25 cellular contexts compared by ENCODE assay signal in the genomic region with DNA sequence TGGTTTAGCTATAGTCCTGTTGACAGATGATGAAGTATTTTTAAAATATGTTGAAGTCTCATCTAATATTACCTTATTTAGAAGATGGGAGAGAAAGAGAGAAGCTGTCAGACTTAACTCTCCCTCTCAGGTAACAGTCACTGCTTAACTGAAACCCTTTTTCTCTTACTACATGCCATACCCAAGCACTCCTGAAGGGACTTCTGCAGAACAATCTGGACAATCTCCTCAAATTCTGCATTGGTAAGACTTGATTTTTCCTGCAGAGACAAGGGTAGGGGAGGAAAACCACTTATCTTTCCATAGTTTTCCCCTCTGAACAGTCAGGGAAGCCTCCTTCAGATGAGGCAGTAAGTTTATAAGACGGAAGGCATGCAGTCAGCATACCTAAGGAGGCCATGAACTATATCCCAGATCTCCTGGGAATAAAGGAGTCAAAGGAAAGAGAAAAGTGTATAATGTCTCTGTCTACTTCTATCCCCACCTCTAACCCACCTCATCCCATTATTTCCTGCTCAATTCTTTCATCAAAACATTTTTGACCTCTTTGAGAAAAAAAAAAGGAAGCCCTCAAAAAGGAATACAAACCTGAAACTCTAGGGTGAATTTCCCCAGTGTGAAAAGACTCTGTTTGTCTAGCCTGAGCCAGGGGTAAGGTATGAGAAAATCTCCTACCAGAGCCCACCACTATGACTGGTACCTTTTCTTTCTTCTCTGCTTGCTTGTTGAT. TPM values are rescaled to one million over a fixed set of nuclear protein-coding genes. Genes with fewer than 3 reads are reported as not detected.
A peak's percentile ranks its signal among the peaks of the same experiment; 100 is the strongest.
DNase-seq lines count a peak whose midpoint lies in the region; ATAC-seq, FAIRE-seq and TF ChIP-seq lines count a peak whose summit lies in the region.
"Had no signal": no experiment of that assay in that cellular context is flagged by ENCODE, and none has a peak within 500 bp of the region (broad histone marks: within the 10 kb centered on the region; RNA-seq: fewer than 3 reads in every experiment).

No MANE protein-coding gene starts in this region.

- no peak overlapping the region for H2AFZ ChIP-seq in SK-N-SH (ENCODE audit: low read depth)
- H2AFZ ChIP-seq in PC-3 (ENCODE audit: low read length), result no peak overlapping the region
- H2AFZ ChIP-seq: GM23248 had no signal

- FAIRE-seq in H54 (lab: Jason Lieb, UNC), result no peak
- FAIRE-seq: A204.1 had no signal

- H3K9ac ChIP-seq in SK-N-SH, result no peak overlapping the region
- H3K9ac ChIP-seq in PC-3 (ENCODE audit: low read length), result no peak overlapping the region
- H3K9ac ChIP-seq: GM23248, KMS-11 had no signal

- H3K27me3 ChIP-seq in SK-N-SH (ENCODE audit: insufficient read depth) (no peaks in the 10 kb centered on the region), PC-3 (ENCODE audit: low read length) (no peaks in the 10 kb centered on the region)
- H3K27me3 ChIP-seq: heart right ventricle, upper lobe of right lung had no signal

- TF ChIP-seq CTCF in SK-N-SH (IDR thresholded peaks at IDR 0.05), result no peak
- no peak for TF ChIP-seq CTCF in PC-3 (conservative IDR thresholded peaks at IDR 0.05; ENCODE audit: low read depth, low read length)
- no peak for TF ChIP-seq CTCF in GM20000 (IDR thresholded peaks at IDR 0.05; ENCODE audit: extremely low read depth, missing control alignments)

- H3K79me2 ChIP-seq in SK-N-SH (ENCODE audit: insufficient read depth) (no peaks in the 10 kb centered on the region), PC-3 (ENCODE audit: low read length) (no peaks in the 10 kb centered on the region)

- H3K9me3 ChIP-seq in SK-N-SH, result no peaks in the 10 kb centered on the region
- H3K9me3 ChIP-seq in PC-3 (ENCODE audit: low read length), result no peaks in the 10 kb centered on the region
- H3K9me3 ChIP-seq: Caco-2, heart right ventricle, upper lobe of right lung had no signal

- no peaks in the 10 kb centered on the region for H4K20me1 ChIP-seq in SK-N-SH (ENCODE audit: insufficient read depth)
- H4K20me1 ChIP-seq in PC-3 (ENCODE audit: low read length), result no peaks in the 10 kb centered on the region

- no peak overlapping the region for H3K27ac ChIP-seq in SK-N-SH (ENCODE audit: low read depth in 2 of 2, low read length in 1 of 2)
- no peak overlapping the region for H3K27ac ChIP-seq in PC-3 (ENCODE audit: low read length)
- H3K27ac ChIP-seq: GM23248, heart right ventricle, KMS-11, upper lobe of right lung had no signal

- WGBS in SK-N-SH (ENCODE audit: low lambda C conversion rate), result 79% methylated on average over 1 of the region's 1 CpG

- CTCF ChIA-PET in SK-N-SH (lab: Yijun Ruan, JAX) (interaction anchor here (4.4 kb wide), 1 partner anchor 11 kb away, joined by 34 read pairs; no protein-coding TSS in a partner anchor), PC-3 (lab: Charles Lee) (interaction anchor here (0.7 kb wide), 1 partner anchor 9 kb away, joined by 3 read pairs; no protein-coding TSS in a partner anchor)

- POLR2A ChIA-PET in SK-N-SH (lab: Yijun Ruan, JAX), result no interaction called here
- POLR2A ChIA-PET in PC-3 (lab: Charles Lee; ENCODE audit: unreplicated experiment), result no interaction called here

- H3K9me2 ChIP-seq in SK-N-SH (no peaks in the 10 kb centered on the region), PC-3 (replicated peaks; ENCODE audit: low read length) (no peaks in the 10 kb centered on the region)

- intact Hi-C loops in PC-3 (cut with micrococcal nuclease), result no loop called here

- ATAC-seq in SK-N-SH treated with all-trans-retinoic acid at 6 μM for 48 hours, result peak; percentile 73
- ATAC-seq in PC-3, result 0 out of 2 replicates have a peak, but pooled peaks have one; percentile 20
- no peak for ATAC-seq in HG03439 (IDR thresholded peaks at IDR 0.05; ENCODE audit: unreplicated experiment)
- ATAC-seq: heart right ventricle, upper lobe of right lung, WTC11 had no signal

- no peak for TF ChIP-seq EP300 in SK-N-SH (IDR thresholded peaks at IDR 0.05; ENCODE audit: borderline replicate concordance in 1 of 2, low read depth in 1 of 2, low read length in 1 of 2)

- H3K4me2 ChIP-seq in SK-N-SH (no peak overlapping the region), PC-3 (ENCODE audit: low read length) (no peak overlapping the region)
- H3K4me2 ChIP-seq: KMS-11 had no signal

- no peak for TF ChIP-seq POLR2A in H54 (IDR thresholded peaks at IDR 0.05; ENCODE audit: low read depth, low read length)

- H3K36me3 ChIP-seq in SK-N-SH (replicated peaks in 1 of 2; ENCODE audit: control insufficient read depth in 1 of 2, insufficient read depth in 2 of 2, low read length in 1 of 2) (no peaks in the 10 kb centered on the region), PC-3 (ENCODE audit: low read depth, low read length) (no peaks in the 10 kb centered on the region)
- H3K36me3 ChIP-seq: upper lobe of right lung had no signal

- TF ChIP-seq RAD21 in SK-N-SH (IDR thresholded peaks at IDR 0.05; ENCODE audit: low read length), result no peak

- H3K4me1 ChIP-seq in SK-N-SH (ENCODE audit: control insufficient read depth in 1 of 2, insufficient read depth in 2 of 2, low read depth in 1 of 2, low read length in 1 of 2) (no peaks in the 10 kb centered on the region), PC-3 (ENCODE audit: insufficient read depth, low read length) (no peaks in the 10 kb centered on the region)
- H3K4me1 ChIP-seq: Caco-2, heart right ventricle, upper lobe of right lung had no signal

- DNase-seq in SK-N-SH (no peak), PC-3 (no peak), fibroblast of peridontal ligament (ENCODE audit: extremely low read depth) (peak; percentile 4), H54 (ENCODE audit: insufficient read length, low spot score) (no peak), GM20000 (ENCODE audit: low spot score) (no peak)
- DNase-seq in central memory CD4-positive, alpha-beta T cell, result no peak
- DNase-seq: activated CD4-positive, alpha-beta T cell treated with anti-CD3 and anti-CD28 coated beads, Interleukin-2, amount 50 U/mL, for 48 hours; activated CD8-positive, alpha-beta memory T cell treated with anti-CD3 and anti-CD28 coated beads, Interleukin-2, amount 50 U/mL, for 4 hours; aorta; Caco-2; caudate nucleus; DMS79 treated with DMSO at 0.1 percent for 48 hours; GM23248; heart right ventricle; NCI-H1092; NCI-H187 treated with DMSO at 0.1 percent for 48 hours; NCI-H69; stimulated activated CD8-positive, alpha-beta memory T cell treated with anti-CD3 and anti-CD28 coated beads, Interleukin-4, amount 100 ng/mL, for 48 hours; T-helper 9 cell; upper lobe of right lung had no signal

- no peak overlapping the region for H3K4me3 ChIP-seq in SK-N-SH (ENCODE audit: low read depth in 2 of 2, low read length in 1 of 2)
- H3K4me3 ChIP-seq in PC-3 (ENCODE audit: low read length), result no peak overlapping the region
- H3K4me3 ChIP-seq: GM23248, heart right ventricle, upper lobe of right lung had no signal

- no peaks in the 10 kb centered on the region for H3F3A ChIP-seq in SK-N-SH (replicated peaks; ENCODE audit: insufficient read depth)
- no peaks in the 10 kb centered on the region for H3F3A ChIP-seq in PC-3 (ENCODE audit: low read length, unreplicated experiment)

- BruUV-seq in PC-3 (replicated peaks; lab: Mats Ljungman, UMichigan), result no TSS peak

TF ChIP-seq in SK-N-SH treated with all-trans-retinoic acid at 6 μM for 48 hours, 23 proteins besides CTCF, POLR2A, EP300 and RAD21 (continues in another document):
- TF ChIP-seq OSR1 (CRISPR knock-in tag; IDR thresholded peaks at IDR 0.05), result no peak

TF ChIP-seq in SK-N-SH, 30 proteins besides CTCF, POLR2A, EP300 and RAD21:
- no peak for TF ChIP-seq GATA2 (CRISPR knock-in tag; IDR thresholded peaks at IDR 0.05)
- TF ChIP-seq, protein P1, sequence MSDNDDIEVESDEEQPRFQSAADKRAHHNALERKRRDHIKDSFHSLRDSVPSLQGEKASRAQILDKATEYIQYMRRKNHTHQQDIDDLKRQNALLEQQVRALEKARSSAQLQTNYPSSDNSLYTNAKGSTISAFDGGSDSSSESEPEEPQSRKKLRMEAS (IDR thresholded peaks at IDR 0.05; ENCODE audit: low read depth), result no peak
TF ChIP-seq in SK-N-SH: peak in this region for 0.

RNA-seq across cellular contexts. Expression of a gene that starts 9.4 kb away (rescaled TPM):
- polyA plus RNA-seq in SK-N-SH (2012; rRNA removed), result 3.4 and 4.1 TPM in 2 replicates
- 3.1 and 3.5 TPM in 2 replicates for polyA plus RNA-seq in SK-N-SH (2012; cell fraction: cytosol; rRNA removed)
- 10.2 and 15.5 TPM in 2 replicates for polyA plus RNA-seq in SK-N-SH (2012; cell fraction: nucleus; rRNA removed)
- 1.4 and 2.2 TPM in 2 replicates for total RNA-seq in PC-3 (2014; rRNA removed)

RNA-seq across cellular contexts. Expression of a gene that starts 10.5 kb away (rescaled TPM):
- polyA plus RNA-seq in SK-N-SH (2012; rRNA removed), result 16.7 and 20.2 TPM in 2 replicates
- 13.7 and 17.2 TPM in 2 replicates for polyA plus RNA-seq in SK-N-SH (2012; cell fraction: cytosol; rRNA removed)
- polyA plus RNA-seq in SK-N-SH (2012; cell fraction: nucleus; rRNA removed), result 45.2 and 52.4 TPM in 2 replicates
- total RNA-seq in PC-3 (2014; rRNA removed), result 35.1 and 36.0 TPM in 2 replicates

RNA-seq across cellular contexts. Expression of a gene that starts 17.2 kb away (rescaled TPM):
- polyA plus RNA-seq in SK-N-SH (2012; rRNA removed), result 66.9 and 75.9 TPM in 2 replicates
- polyA plus RNA-seq in SK-N-SH (2012; cell fraction: cytosol; rRNA removed), result 26.7 and 37.5 TPM in 2 replicates
- polyA plus RNA-seq in SK-N-SH (2012; cell fraction: nucleus; rRNA removed), result 280 and 468 TPM in 2 replicates
- 36.1 and 51.1 TPM in 2 replicates for total RNA-seq in PC-3 (2014; rRNA removed)

RNA-seq across cellular contexts. Expression of a gene that starts 45.0 kb away (rescaled TPM):
- 0.93 and 1.5 TPM in 2 replicates for polyA plus RNA-seq in SK-N-SH (2012; rRNA removed)
- 0.44 and 0.47 TPM in 2 replicates for polyA plus RNA-seq in SK-N-SH (2012; cell fraction: cytosol; rRNA removed)
- 7.2 and 8.4 TPM in 2 replicates for polyA plus RNA-seq in SK-N-SH (2012; cell fraction: nucleus; rRNA removed)
- 0.11 and 2.5 TPM in 2 replicates for total RNA-seq in PC-3 (2014; rRNA removed)
- total RNA-seq: GM23248 had no signal

RNA-seq across cellular contexts. Expression of a gene that starts 45.8 kb away (rescaled TPM):
- 0.89 and 0.99 TPM in 2 replicates for polyA plus RNA-seq in SK-N-SH (2012; rRNA removed)
- polyA plus RNA-seq in SK-N-SH (2012; cell fraction: cytosol; rRNA removed), result 0.30 and 0.60 TPM in 2 replicates
- 8.0 and 8.2 TPM in 2 replicates for polyA plus RNA-seq in SK-N-SH (2012; cell fraction: nucleus; rRNA removed)
- 0.92 and 1.9 TPM in 2 replicates for total RNA-seq in PC-3 (2014; rRNA removed)
- total RNA-seq: GM23248 had no signal
